Comparison of ENCODE assay signal across 10 cellular contexts in genomic region chr17:50785942-50786570, GRCh38. TPM values are rescaled to one million over a fixed set of nuclear protein-coding genes. Genes with fewer than 3 reads are reported as not detected.
DNase-seq lines count a peak whose midpoint lies in the region; ATAC-seq and TF ChIP-seq lines count a peak whose summit lies in the region.
"Had no signal": no experiment of that assay in that cellular context is flagged by ENCODE, and none has a peak within 500 bp of the region (broad histone marks: within the 10 kb centered on the region; RNA-seq: fewer than 3 reads in every experiment).

No MANE protein-coding gene starts in this region.

- H3K27me3 Mint-ChIP-seq in activated T-cell treated with anti-CD3 and anti-CD28 coated beads, Interleukin-2, amount 50 U/mL, for 4 hours (ENCODE audit: low read depth): peaks cover 6% of the 10 kb centered on the region

- H3K4me3 ChIP-seq in esophagus squamous epithelium: no peak overlapping the region
- H3K4me3 ChIP-seq: thoracic aorta had no signal

- H3K27me3 ChIP-seq in esophagus squamous epithelium: no peaks in the 10 kb centered on the region

- peak; percentile 40 for DNase-seq in AG09319 (ENCODE audit: extremely low read depth, low read depth)
- DNase-seq in NCI-H446 (lab: John Stamatoyannopoulos, UW): peak; percentile 94 to 95
- no peak for DNase-seq in esophagus squamous epithelium (lab: John Stamatoyannopoulos, UW)
- DNase-seq in mucosa of gallbladder (ENCODE audit: low spot score): peak; percentile 51
- no peak for DNase-seq in activated T-cell treated with anti-CD3 and anti-CD28 coated beads, Interleukin-2, amount 50 U/mL, for 4 hours
- no peak for DNase-seq in DMS114 treated with DMSO at 0.1 percent for 48 hours (lab: John Stamatoyannopoulos, UW; ENCODE audit: unreplicated experiment)
- DNase-seq in NCI-H748 (lab: John Stamatoyannopoulos, UW; ENCODE audit: unreplicated experiment): no peak
- DNase-seq: CD4-positive, CD25-positive, alpha-beta regulatory T cell had no signal

- H3K36me3 ChIP-seq in esophagus squamous epithelium: no peaks in the 10 kb centered on the region
- H3K36me3 ChIP-seq: thoracic aorta had no signal

- H3K4me1 Mint-ChIP-seq in activated T-cell treated with anti-CD3 and anti-CD28 coated beads, Interleukin-2, amount 50 U/mL, for 4 hours (ENCODE audit: low read depth): peaks cover 11% of the 10 kb centered on the region

- WGBS in esophagus squamous epithelium, 2 donors: 13 to 28% methylated on average over 5 to 8 of the region's 9 CpGs

- no peaks in the 10 kb centered on the region for H3K9me3 Mint-ChIP-seq in activated T-cell treated with anti-CD3 and anti-CD28 coated beads, Interleukin-2, amount 50 U/mL, for 4 hours

- intact Hi-C loops in esophagus squamous epithelium (cut with DNase I): loop anchor here (2.0 to 10.0 kb wide), 2 partner anchors 57 to 169 kb away; no protein-coding TSS in a partner anchor

- TF ChIP-seq CTCF in AG09319 (IDR thresholded peaks at IDR 0.05; ENCODE audit: low read depth, low read length): no peak
- TF ChIP-seq CTCF in esophagus squamous epithelium (IDR thresholded peaks at IDR 0.05): no peak

- no peaks in the 10 kb centered on the region for H3K36me3 Mint-ChIP-seq in activated T-cell treated with anti-CD3 and anti-CD28 coated beads, Interleukin-2, amount 50 U/mL, for 4 hours (ENCODE audit: insufficient read depth)
- H3K36me3 Mint-ChIP-seq: CD4-positive, CD25-positive, alpha-beta regulatory T cell had no signal

- no peak for ATAC-seq in GM21825 (IDR thresholded peaks at IDR 0.05; ENCODE audit: unreplicated experiment)
- no peak for ATAC-seq in activated T-cell treated with anti-CD3 and anti-CD28 coated beads, Interleukin-2, amount 50 U/mL, for 4 hours

- TF ChIP-seq POLR2A in esophagus squamous epithelium (IDR thresholded peaks at IDR 0.05): no peak

- H3K4me1 ChIP-seq in esophagus squamous epithelium: peaks cover 14 to 50% (median 30%) of the 10 kb centered on the region in 3 donors

- no peaks in the 10 kb centered on the region for H3K9me3 ChIP-seq in esophagus squamous epithelium
- H3K9me3 ChIP-seq: thoracic aorta had no signal

- H3K4me3 Mint-ChIP-seq in activated T-cell treated with anti-CD3 and anti-CD28 coated beads, Interleukin-2, amount 50 U/mL, for 4 hours: no peak overlapping the region
- H3K4me3 Mint-ChIP-seq: CD4-positive, CD25-positive, alpha-beta regulatory T cell had no signal

- H3K27ac ChIP-seq in esophagus squamous epithelium: peak overlapping the region; percentile 63 to 78 (median 73)
- H3K27ac ChIP-seq: thoracic aorta had no signal

RNA-seq across cellular contexts. Expression of gene ANKRD40CL, which starts 18.7 kb away (rescaled TPM):
- total RNA-seq in esophagus squamous epithelium (not detected), mucosa of gallbladder (10.9 TPM)
- not detected for total RNA-seq in activated T-cell treated with anti-CD3 and anti-CD28 coated beads, Interleukin-2, amount 50 U/mL, for 4 hours
- total RNA-seq: CD4-positive, CD25-positive, alpha-beta regulatory T cell; thoracic aorta had no signal

RNA-seq across cellular contexts. Expression of gene WFIKKN2, which starts 49.3 kb away (rescaled TPM):
- total RNA-seq in esophagus squamous epithelium (under 1 TPM in 1 of 4 donors, not detected in 3; 0.08 TPM), mucosa of gallbladder (0.63 TPM)
- not detected for total RNA-seq in activated T-cell treated with anti-CD3 and anti-CD28 coated beads, Interleukin-2, amount 50 U/mL, for 4 hours
- total RNA-seq: CD4-positive, CD25-positive, alpha-beta regulatory T cell had no signal

Comparison
In these comparisons a context has a peak if more than half of its experiments do, and no peak if none do; other contexts are left out.
1. DNase-seq: peak in AG09319 (single experiment), NCI-H446 (2 of 2) and mucosa of gallbladder (single experiment); none in esophagus squamous epithelium (single experiment), activated T-cell treated with anti-CD3 and anti-CD28 coated beads, Interleukin-2, amount 50 U/mL, for 4 hours (single experiment), DMS114 treated with DMSO at 0.1 percent for 48 hours (single experiment) and NCI-H748 (single experiment).
2. RNA of gene ANKRD40CL, which starts 18.7 kb away (total RNA-seq): 10.9 TPM in mucosa of gallbladder (single experiment); not detected in esophagus squamous epithelium and not detected in activated T-cell treated with anti-CD3 and anti-CD28 coated beads, Interleukin-2, amount 50 U/mL, for 4 hours; every median in the first group is over 10 times any median in the second.